ENCODE assay signal across 11 cellular contexts in genomic region chr4:167321299-167321698, GRCh38.
"Had no signal": no experiment of that assay in that cellular context is flagged by ENCODE, and none has a peak within 500 bp of the region (broad histone marks: within the 10 kb centered on the region; RNA-seq: fewer than 3 reads in every experiment).

No MANE protein-coding gene starts in this region.

- H3K9ac ChIP-seq: GM23248 had no signal

- ATAC-seq: GM23338, HCT116 had no signal

- H3K4me2 ChIP-seq: GM23338 had no signal

- H3K4me3 ChIP-seq: GM23248, GM23338, HAP-1 had no signal

- H3K27ac ChIP-seq: GM23248 had no signal

- H3K4me1 ChIP-seq: HAP-1 had no signal

- FAIRE-seq: H1, H54 had no signal

- DNase-seq: GM23248, GOT3, H7, H9, HCEC 1CT, HFFc6 had no signal

- H2AFZ ChIP-seq: GM23248, GM23338 had no signal

- H3K9me3 ChIP-seq: HAP-1 had no signal

- H3K36me3 ChIP-seq: HAP-1 had no signal
